14 cellular contexts compared by ENCODE assay signal in genomic region chr17:80027043-80027435, GRCh38. TPM values are rescaled to one million over a fixed set of nuclear protein-coding genes. Genes with fewer than 3 reads are reported as not detected.
DNase-seq lines count a peak whose midpoint lies in the region; FAIRE-seq and TF ChIP-seq lines count a peak whose summit lies in the region.
"Had no signal": no experiment of that assay in that cellular context is flagged by ENCODE, and none has a peak within 500 bp of the region (broad histone marks: within the 10 kb centered on the region; RNA-seq: fewer than 3 reads in every experiment).

No MANE protein-coding gene starts in this region.

- no peak for TF ChIP-seq CTCF in H9 (conservative IDR thresholded peaks at IDR 0.05)
- TF ChIP-seq CTCF in nephron (IDR thresholded peaks at IDR 0.05; ENCODE audit: unreplicated experiment in 3 of 3): no peak

- H3K9me3 Mint-ChIP-seq in H9: peaks cover 0 to 2% of the 10 kb centered on the region in 2 experiments; a peak in 1 of 5 replicates
- H3K9me3 Mint-ChIP-seq in nephron: no peaks in the 10 kb centered on the region
- H3K9me3 Mint-ChIP-seq: CD14-positive monocyte; CD8-positive, alpha-beta T cell had no signal

- H3K56ac ChIP-seq in H9 (ENCODE audit: insufficient read length, low read depth, low read length): no peak overlapping the region

- H3K4me1 Mint-ChIP-seq in H9: peaks cover 22 to 33% of the 10 kb centered on the region in 2 experiments
- peaks cover 58% of the 10 kb centered on the region for H3K4me1 Mint-ChIP-seq in nephron

- no peak overlapping the region for H3K27ac ChIP-seq in H9 (ENCODE audit: insufficient read length, low read depth, low read length)

- H3K79me1 ChIP-seq in H9 (ENCODE audit: insufficient read depth, low read depth, low read length, poor library complexity, severe bottlenecking): peaks cover 3% of the 10 kb centered on the region

- H4K20me1 ChIP-seq in H9 (ENCODE audit: control insufficient read depth, insufficient read depth, insufficient read length): peaks cover 9% of the 10 kb centered on the region

- no peak overlapping the region for H3K18ac ChIP-seq in H9 (ENCODE audit: insufficient read length, low read depth, low read length)

- H2AFZ ChIP-seq in H9 (ENCODE audit: low read length): no peak overlapping the region

- no peak overlapping the region for H3K14ac ChIP-seq in H9 (ENCODE audit: insufficient read depth, low read length)

- H3K4me3 Mint-ChIP-seq in H9 (no peak overlapping the region), nephron (no peak overlapping the region)
- H3K4me3 Mint-ChIP-seq: CD14-positive monocyte; CD8-positive, alpha-beta T cell had no signal

- H2BK20ac ChIP-seq in H9 (ENCODE audit: low read depth, low read length, poor library complexity, severe bottlenecking): no peak overlapping the region

- H3K27me3 Mint-ChIP-seq in H9 (ENCODE audit: low read depth): no peaks in the 10 kb centered on the region
- H3K27me3 Mint-ChIP-seq in nephron (ENCODE audit: low read depth): no peaks in the 10 kb centered on the region

- peaks cover 3% of the 10 kb centered on the region; the same call in 1 of the 2 replicates for H3K4me1 ChIP-seq in H9 (ENCODE audit: insufficient read depth, low read length)
- peaks cover 85% of the 10 kb centered on the region for H3K4me1 ChIP-seq in adipocyte (ENCODE audit: control insufficient read depth, insufficient read depth, low read length)
- H3K4me1 ChIP-seq: BE2C had no signal

- H3K27ac Mint-ChIP-seq in H9 (peak overlapping the region in 2 of 3 experiments; percentile 20 to 66; a peak in 3 of 7 replicates), nephron (peak overlapping the region; percentile 20 to 58 (median 25))
- H3K27ac Mint-ChIP-seq: CD14-positive monocyte; CD8-positive, alpha-beta T cell had no signal

- H4K5ac ChIP-seq in H9 (ENCODE audit: insufficient read length, low read depth, low read length): no peak overlapping the region

- no peak overlapping the region for H2BK5ac ChIP-seq in H9 (ENCODE audit: insufficient read length, low read length)

- no peaks in the 10 kb centered on the region for H3K23me2 ChIP-seq in H9 (ENCODE audit: insufficient read length, low read depth, low read length, poor library complexity, severe bottlenecking)

- H4K8ac ChIP-seq in H9 (replicated peaks; ENCODE audit: insufficient read length, low read depth, low read length): no peak overlapping the region

- H3K9ac ChIP-seq in H9 (ENCODE audit: extremely low read depth, insufficient read length, low read length): no peak overlapping the region
- H3K9ac ChIP-seq in adipocyte (ENCODE audit: low read length): peak overlapping the region; percentile 28

- DNase-seq in H9: no peak
- DNase-seq in adipocyte (ENCODE audit: low read depth): no peak
- no peak for DNase-seq in DMS114 treated with DMSO at 0.1 percent for 48 hours (lab: John Stamatoyannopoulos, UW; ENCODE audit: unreplicated experiment)
- no peak for DNase-seq in urothelium cell line (ENCODE audit: low spot score)
- no peak for DNase-seq in stimulated activated CD4-positive, alpha-beta T cell treated with anti-CD3 and anti-CD28 coated beads, Interleukin-4, amount 100 ng/mL, for 4 hours
- no peak for DNase-seq in NCI-H1092 (lab: John Stamatoyannopoulos, UW)
- DNase-seq: BE2C; CD8-positive, alpha-beta T cell; GF-D8; IMR-90 had no signal

- no CpG with 5 or more reads among the region's 8 CpGs for WGBS in H9 (ENCODE audit: extremely low coverage, insufficient read length, low lambda C conversion rate)

- no peaks in the 10 kb centered on the region for H3K27me3 ChIP-seq in H9 (ENCODE audit: insufficient read depth, low read length)
- no peaks in the 10 kb centered on the region for H3K27me3 ChIP-seq in adipocyte (replicated peaks; ENCODE audit: control insufficient read depth, insufficient read depth, low read length)
- H3K27me3 ChIP-seq: BE2C had no signal

- no peak overlapping the region for H3T11ph ChIP-seq in H9 (ENCODE audit: low read length)

- H3K9me3 ChIP-seq in H9 (ENCODE audit: control insufficient read depth, low read depth, low read length) (no peaks in the 10 kb centered on the region), adipocyte (ENCODE audit: control insufficient read depth, low read length) (no peaks in the 10 kb centered on the region)
- H3K9me3 ChIP-seq: BE2C had no signal

- H2BK120ac ChIP-seq in H9 (ENCODE audit: low read depth, low read length, poor library complexity, severe bottlenecking): no peak overlapping the region

- no peak overlapping the region for H2BK15ac ChIP-seq in H9 (ENCODE audit: low read depth, low read length)

- FAIRE-seq in urothelium cell line (lab: Jason Lieb, UNC): no peak
- FAIRE-seq: A204.1, D721Med had no signal

- no peak overlapping the region for H3K4me3 ChIP-seq in adipocyte (ENCODE audit: low read length)

- H3K79me2 ChIP-seq in H9 (ENCODE audit: insufficient read depth, low read length): peaks cover 33% of the 10 kb centered on the region; the same call in 1 of the 2 replicates

- no peak overlapping the region for H3K23ac ChIP-seq in H9 (ENCODE audit: insufficient read length, low read depth, low read length)

- H3K4me2 ChIP-seq in H9 (ENCODE audit: insufficient read depth, insufficient read length, low read length): no peak overlapping the region

- H2BK12ac ChIP-seq in H9 (ENCODE audit: insufficient read length, low read depth, low read length): no peak overlapping the region

- peaks cover 6% of the 10 kb centered on the region for H3K36me3 ChIP-seq in adipocyte (ENCODE audit: control insufficient read depth, insufficient read depth, low read length, severe bottlenecking)
- H3K36me3 ChIP-seq: BE2C had no signal

- H4K91ac ChIP-seq in H9 (ENCODE audit: insufficient read length, low read depth, low read length): no peak overlapping the region

- H2AK5ac ChIP-seq in H9 (ENCODE audit: insufficient read length, low read length): no peak overlapping the region

- peaks cover 3 to 15% (median 7%) of the 10 kb centered on the region in 3 experiments; a peak in 6 of 7 replicates for H3K36me3 Mint-ChIP-seq in H9 (ENCODE audit: insufficient read depth in 1 of 3, low read depth in 3 of 3)
- H3K36me3 Mint-ChIP-seq in nephron (ENCODE audit: low read depth): peaks cover 5% of the 10 kb centered on the region
- H3K36me3 Mint-ChIP-seq: CD14-positive monocyte; CD8-positive, alpha-beta T cell had no signal

- H3K4ac ChIP-seq in H9 (ENCODE audit: low read depth, low read length): no peak overlapping the region

RNA-seq across cellular contexts. Expression of gene TBC1D16, which starts 8.6 kb away (rescaled TPM):
- total RNA-seq in H9 (2021): 82.7 and 85.8 TPM in 2 replicates

RNA-seq across cellular contexts. Expression of gene CCDC40, which starts 9.4 kb away (rescaled TPM):
- 7.8 and 8.9 TPM in 2 replicates for total RNA-seq in H9 (2021)
